8 cellular contexts compared by ENCODE assay signal in genomic region chr7:73399185-73400050, GRCh38. TPM values are rescaled to one million over a fixed set of nuclear protein-coding genes. Genes with fewer than 3 reads are reported as not detected.
DNase-seq lines count a peak whose midpoint lies in the region; ATAC-seq and TF ChIP-seq lines count a peak whose summit lies in the region.
"Not testable (repeated sequence)": the region's sequence is repeated elsewhere in the genome, so short reads cannot be mapped to it uniquely, and the experiment has no call there.

No MANE protein-coding gene starts in this region.

- H3K9me1 ChIP-seq in IMR-90 (ENCODE audit: insufficient read depth, low read length), result not testable (repeated sequence)

- H3K9ac ChIP-seq in IMR-90 (ENCODE audit: low read depth, low read length), result 0 out of 2 replicates have a peak overlapping the region, but pooled peaks have one; percentile 7

- peak overlapping the region; percentile 91 for H3K14ac ChIP-seq in IMR-90 (replicated peaks; ENCODE audit: low read depth, low read length)

- ATAC-seq in IMR-90 (ENCODE audit: low read depth), result peak; percentile 96
- peak; percentile 80 for ATAC-seq in left lobe of liver
- peak; percentile 78 for ATAC-seq in stimulated activated memory B cell treated with anti-CD40 and anti-IgM and Interleukin-4, amounts not matched to agents 10 μg/mL and 1 μg/mL and 100 μg/mL, for 72 hours

- not testable (repeated sequence) for H2AK9ac ChIP-seq in IMR-90 (replicated peaks; ENCODE audit: low read depth, low read length, poor library complexity)

- not testable (repeated sequence) for TF ChIP-seq EP300 in sigmoid colon (IDR thresholded peaks at IDR 0.05)

- peak overlapping the region; percentile 28; the same call in 1 of the 2 replicates for H2BK120ac ChIP-seq in IMR-90 (ENCODE audit: low read depth, low read length)

- not testable (repeated sequence) for H2BK5ac ChIP-seq in IMR-90 (ENCODE audit: low read depth, low read length, poor library complexity, severe bottlenecking)

- not testable (repeated sequence) for H3K27me3 ChIP-seq in CD4-positive, alpha-beta memory T cell (ENCODE audit: insufficient read depth, low read length); IMR-90 (ENCODE audit: control insufficient read depth, insufficient read depth, low read length); sigmoid colon

- H4K20me1 ChIP-seq in IMR-90 (ENCODE audit: insufficient read depth, low read length), result not testable (repeated sequence)

- peak overlapping the region; percentile 85; the same call in 1 of the 2 replicates for H3K18ac ChIP-seq in IMR-90 (ENCODE audit: low read depth, low read length)

- H4K8ac ChIP-seq in IMR-90 (ENCODE audit: low read depth in 2 of 2, low read length in 2 of 2), result peak overlapping the region; percentile 97 to 100

- H4K91ac ChIP-seq in IMR-90 (ENCODE audit: insufficient read depth, low read depth, low read length), result peak overlapping the region; percentile 93

- not testable (repeated sequence) for H2BK20ac ChIP-seq in IMR-90 (ENCODE audit: low read depth, low read length)

- 35% methylated on average over 10 of the region's 19 CpGs; no CpG with 5 or more reads in 1 of the 2 experiments for WGBS in IMR-90 (ENCODE audit: extremely low coverage in 2 of 2, insufficient read length in 1 of 2), 2 experiments
- WGBS in sigmoid colon, 2 donors, result 48 to 54% methylated on average over 19 of the region's 19 CpGs

- dilution Hi-C loops in IMR-90 (cut with HindIII; ENCODE audit: low sequenced_read_pairs, unreplicated experiment), result not testable (repeated sequence)

- BruUV-seq in IMR-90 (replicated peaks; lab: Mats Ljungman, UMichigan), result not testable (repeated sequence)

- not testable (repeated sequence) for H3K56ac ChIP-seq in IMR-90 (ENCODE audit: extremely low read depth, insufficient read depth, low read length)

- in situ Hi-C loops in IMR-90 (cut with MboI; ENCODE audit: low sequenced_read_pairs), result not testable (repeated sequence)

- intact Hi-C loops in CD4-positive, alpha-beta memory T cell (cut with micrococcal nuclease); IMR-90 (cut with micrococcal nuclease): not testable (repeated sequence)
- intact Hi-C loops in sigmoid colon (cut with DNase I), result loop anchor here (10.0 kb wide), 1 partner anchor 55 kb away; no protein-coding TSS in a partner anchor

- not testable (repeated sequence) for H3K36me3 Mint-ChIP-seq in CD4-positive, alpha-beta memory T cell; activated naive CD8-positive, alpha-beta T cell; stimulated activated memory B cell treated with anti-CD40 and anti-IgM and Interleukin-4, amounts not matched to agents 10 μg/mL and 1 μg/mL and 100 μg/mL, for 72 hours

- not testable (repeated sequence) for H3K4me1 Mint-ChIP-seq in CD4-positive, alpha-beta memory T cell; activated naive CD8-positive, alpha-beta T cell (ENCODE audit: low read depth); stimulated activated memory B cell treated with anti-CD40 and anti-IgM and Interleukin-4, amounts not matched to agents 10 μg/mL and 1 μg/mL and 100 μg/mL, for 72 hours

- peak overlapping the region; percentile 98 for H3K4me2 ChIP-seq in IMR-90 (ENCODE audit: low read depth, low read length)

- CTCF ChIA-PET in CD4-positive, alpha-beta memory T cell (lab: Charles Lee; ENCODE audit: partially characterized antibody); IMR-90 (lab: Yijun Ruan, JAX): not testable (repeated sequence)

- peak overlapping the region; percentile 78; the same call in 1 of the 2 replicates for H3K4ac ChIP-seq in IMR-90 (ENCODE audit: low read depth, low read length)

- H3K9me3 ChIP-seq in CD4-positive, alpha-beta memory T cell (ENCODE audit: control insufficient read depth in 1 of 2, low read length in 2 of 2); IMR-90 (ENCODE audit: control insufficient read depth, insufficient read depth, low read length); sigmoid colon: not testable (repeated sequence)

- H3K79me1 ChIP-seq in IMR-90 (ENCODE audit: low read depth in 1 of 2, low read length in 2 of 2), result not testable (repeated sequence)

- peak overlapping the region; percentile 49 to 76 (median 62) for H3K4me3 Mint-ChIP-seq in CD4-positive, alpha-beta memory T cell
- peak overlapping the region; percentile 68 for H3K4me3 Mint-ChIP-seq in activated naive CD8-positive, alpha-beta T cell
- peak overlapping the region; percentile 60 for H3K4me3 Mint-ChIP-seq in stimulated activated memory B cell treated with anti-CD40 and anti-IgM and Interleukin-4, amounts not matched to agents 10 μg/mL and 1 μg/mL and 100 μg/mL, for 72 hours

- POLR2A ChIA-PET in CD4-positive, alpha-beta memory T cell (lab: Charles Lee; ENCODE audit: partially characterized antibody); IMR-90 (lab: Charles Lee; ENCODE audit: unreplicated experiment): not testable (repeated sequence)

- not testable (repeated sequence) for H3K4me1 ChIP-seq in CD4-positive, alpha-beta memory T cell (ENCODE audit: insufficient read depth, low read length); IMR-90 (ENCODE audit: control insufficient read depth, insufficient read depth, low read length); sigmoid colon

- peak overlapping the region; percentile 95 for H2AFZ ChIP-seq in IMR-90 (replicated peaks; ENCODE audit: low read length, poor library complexity)

- not testable (repeated sequence) for TF ChIP-seq POLR2A in IMR-90 (IDR thresholded peaks at IDR 0.05; ENCODE audit: low read depth, low read length); erythroblast (IDR thresholded peaks at IDR 0.05; ENCODE audit: low read length); sigmoid colon (IDR thresholded peaks at IDR 0.05)

- H3K36me3 ChIP-seq in CD4-positive, alpha-beta memory T cell (ENCODE audit: insufficient read depth, low read length); IMR-90 (ENCODE audit: control insufficient read depth, insufficient read depth, low read length); sigmoid colon: not testable (repeated sequence)

- H3K27ac ChIP-seq in CD4-positive, alpha-beta memory T cell (ENCODE audit: low read depth, low read length); sigmoid colon: not testable (repeated sequence)
- peak overlapping the region; percentile 6; the same call in 1 of the 2 replicates for H3K27ac ChIP-seq in IMR-90 (ENCODE audit: insufficient read depth, low read length)

- not testable (repeated sequence) for TF ChIP-seq RAD21 in IMR-90 (IDR thresholded peaks at IDR 0.05; ENCODE audit: low read length)

- peak overlapping the region; percentile 54; the same call in 1 of the 2 replicates for H2AK5ac ChIP-seq in IMR-90 (ENCODE audit: low read depth, low read length)

- not testable (repeated sequence) for TF ChIP-seq CTCF in IMR-90 (conservative IDR thresholded peaks at IDR 0.05; ENCODE audit: low read depth, low read length); sigmoid colon (IDR thresholded peaks at IDR 0.05)

- not testable (repeated sequence) for H3K4me3 ChIP-seq in CD4-positive, alpha-beta memory T cell (ENCODE audit: low read length in 2 of 2)
- H3K4me3 ChIP-seq in IMR-90 (ENCODE audit: insufficient read depth, low read depth, low read length) (peak overlapping the region; percentile 50), sigmoid colon (peak overlapping the region in 1 of 4 donors; percentile 5)

- H3K27me3 Mint-ChIP-seq in CD4-positive, alpha-beta memory T cell, result peaks cover 10 to 11% of the 10 kb centered on the region in 2 donors
- H3K27me3 Mint-ChIP-seq in activated naive CD8-positive, alpha-beta T cell, result not testable (repeated sequence)
- H3K27me3 Mint-ChIP-seq in stimulated activated memory B cell treated with anti-CD40 and anti-IgM and Interleukin-4, amounts not matched to agents 10 μg/mL and 1 μg/mL and 100 μg/mL, for 72 hours, result peaks cover 39% of the 10 kb centered on the region

- H3K9me3 Mint-ChIP-seq in CD4-positive, alpha-beta memory T cell; activated naive CD8-positive, alpha-beta T cell (ENCODE audit: low read depth); stimulated activated memory B cell treated with anti-CD40 and anti-IgM and Interleukin-4, amounts not matched to agents 10 μg/mL and 1 μg/mL and 100 μg/mL, for 72 hours: not testable (repeated sequence)

- peak overlapping the region; percentile 100 for H4K5ac ChIP-seq in IMR-90 (ENCODE audit: low read depth, low read length)

- H3K23ac ChIP-seq in IMR-90 (ENCODE audit: low read depth, low read length), result peak overlapping the region; percentile 74; the same call in 1 of the 2 replicates

- DNase-seq in CD4-positive, alpha-beta memory T cell, result peak in 4 of 5 donors; percentile 40 to 50 (median 45)
- DNase-seq in IMR-90 (peak; percentile 74), erythroblast (lab: John Stamatoyannopoulos, UW) (peak; percentile 69 to 70), left lobe of liver (ENCODE audit: low spot score) (peak; percentile 91), sigmoid colon (peak; percentile 84)
- DNase-seq in activated CD4-positive, alpha-beta T cell treated with anti-CD3 and anti-CD28 coated beads for 48 hours, result peak; percentile 79

- peak overlapping the region in 4 of 7 donors; percentile 11 to 75 (median 62) for H3K27ac Mint-ChIP-seq in CD4-positive, alpha-beta memory T cell
- peak overlapping the region; percentile 70 for H3K27ac Mint-ChIP-seq in activated naive CD8-positive, alpha-beta T cell
- H3K27ac Mint-ChIP-seq in stimulated activated memory B cell treated with anti-CD40 and anti-IgM and Interleukin-4, amounts not matched to agents 10 μg/mL and 1 μg/mL and 100 μg/mL, for 72 hours, result peak overlapping the region; percentile 46

- H2BK15ac ChIP-seq in IMR-90 (ENCODE audit: low read depth, low read length), result peak overlapping the region; percentile 91; the same call in 1 of the 3 replicates

TF ChIP-seq in IMR-90, 13 proteins besides CTCF, POLR2A, EP300 and RAD21:
- TF ChIP-seq MAZ (IDR thresholded peaks at IDR 0.05; ENCODE audit: borderline replicate concordance, low read depth, low read length), result peak; percentile 44; the same call in 1 of the 2 replicates

RNA-seq across cellular contexts. Expression of gene FZD9, which starts 34.2 kb away (rescaled TPM):
- total RNA-seq in CD4-positive, alpha-beta memory T cell, result not detected
- not detected for polyA plus RNA-seq in CD4-positive, alpha-beta memory T cell
- total RNA-seq in IMR-90 (2012; rRNA removed) (0.72 and 0.83 TPM in 2 replicates), left lobe of liver (0.08 TPM), sigmoid colon (1 to 10 TPM in 1 of 4 donors, under 1 TPM in 3; 0.28 to 2.1 (median 0.70) TPM)
- polyA plus RNA-seq in IMR-90 (2012; rRNA removed) (1.6 and 1.8 TPM in 2 replicates), sigmoid colon (under 1 TPM in 1 of 3 donors, not detected in 2; 0.20 TPM)
- polyA plus RNA-seq in IMR-90 (2012; cell fraction: cytosol; rRNA removed), result 0.81 and 3.3 TPM in 2 replicates
- polyA plus RNA-seq in IMR-90 (2012; cell fraction: nucleus; rRNA removed; ENCODE audit: low replicate concordance), result 0.52 and 1.4 TPM in 2 replicates
